Comparison of ENCODE assay signal across 1 cellular context in the genomic region with DNA sequence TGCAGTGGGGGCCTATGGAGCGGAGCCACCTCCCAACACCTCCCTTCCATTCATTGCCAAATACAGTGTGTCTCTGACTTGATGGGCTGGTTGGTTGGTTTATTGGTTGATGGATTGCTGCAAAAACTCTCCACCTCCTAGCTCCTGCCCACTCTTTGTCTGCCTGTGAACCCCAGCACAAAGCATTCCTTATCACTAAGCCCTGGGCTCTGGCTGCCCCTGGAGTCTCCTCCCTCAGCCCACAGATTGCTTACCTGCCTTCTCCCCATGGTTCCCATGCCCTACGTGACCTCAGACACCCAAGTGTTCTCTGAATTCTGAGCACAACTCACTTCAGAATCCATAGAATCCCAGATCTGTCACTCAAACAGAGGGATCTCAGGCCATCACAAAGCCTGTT.
TF ChIP-seq lines count a peak whose summit lies in the region.

No MANE protein-coding gene starts in this region.

TF ChIP-seq in H1, 55 proteins besides CTCF, POLR2A, EP300 and RAD21:
- no peak for TF ChIP-seq CBX8 (IDR thresholded peaks at IDR 0.05; ENCODE audit: borderline replicate concordance, low read depth, low read length)
- TF ChIP-seq POLR2AphosphoS5 (IDR thresholded peaks at IDR 0.05; ENCODE audit: low read depth, low read length), result no peak
- TF ChIP-seq TEAD4 (IDR thresholded peaks at IDR 0.05; ENCODE audit: low read depth, low read length), result no peak
- TF ChIP-seq, protein P1, sequence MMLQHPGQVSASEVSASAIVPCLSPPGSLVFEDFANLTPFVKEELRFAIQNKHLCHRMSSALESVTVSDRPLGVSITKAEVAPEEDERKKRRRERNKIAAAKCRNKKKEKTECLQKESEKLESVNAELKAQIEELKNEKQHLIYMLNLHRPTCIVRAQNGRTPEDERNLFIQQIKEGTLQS (IDR thresholded peaks at IDR 0.05; ENCODE audit: insufficient read depth, low read depth, low read length), result no peak
- TF ChIP-seq NRF1 (IDR thresholded peaks at IDR 0.05; ENCODE audit: low read depth, low read length), result no peak
- no peak for TF ChIP-seq EZH2 (IDR thresholded peaks at IDR 0.05; ENCODE audit: low read depth, low read length, severe bottlenecking)
- TF ChIP-seq EGR1 (IDR thresholded peaks at IDR 0.05; ENCODE audit: borderline replicate concordance, low read depth, low read length), result no peak
- TF ChIP-seq CHD1 (IDR thresholded peaks at IDR 0.05; ENCODE audit: low read depth, low read length), result no peak
- TF ChIP-seq MAX (IDR thresholded peaks at IDR 0.05), result no peak
- no peak for TF ChIP-seq ASH2L (IDR thresholded peaks at IDR 0.05; ENCODE audit: low read length)
- no peak for TF ChIP-seq SAP30 (IDR thresholded peaks at IDR 0.05; ENCODE audit: insufficient read depth, insufficient replicate concordance, low read length)
- no peak for TF ChIP-seq RNF2 (IDR thresholded peaks at IDR 0.05; ENCODE audit: borderline replicate concordance, low read depth, low read length, missing control alignments, poor library complexity, severe bottlenecking)
- no peak for TF ChIP-seq BRCA1 (IDR thresholded peaks at IDR 0.05; ENCODE audit: low read depth, low read length)
- no peak for TF ChIP-seq JUN (IDR thresholded peaks at IDR 0.05; ENCODE audit: low read depth, low read length)
- TF ChIP-seq, protein P2, sequence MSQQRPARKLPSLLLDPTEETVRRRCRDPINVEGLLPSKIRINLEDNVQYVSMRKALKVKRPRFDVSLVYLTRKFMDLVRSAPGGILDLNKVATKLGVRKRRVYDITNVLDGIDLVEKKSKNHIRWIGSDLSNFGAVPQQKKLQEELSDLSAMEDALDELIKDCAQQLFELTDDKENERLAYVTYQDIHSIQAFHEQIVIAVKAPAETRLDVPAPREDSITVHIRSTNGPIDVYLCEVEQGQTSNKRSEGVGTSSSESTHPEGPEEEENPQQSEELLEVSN (IDR thresholded peaks at IDR 0.05), result no peak
- TF ChIP-seq KDM5A (IDR thresholded peaks at IDR 0.05; ENCODE audit: low read length), result no peak
- TF ChIP-seq JUND (IDR thresholded peaks at IDR 0.05; ENCODE audit: low read length), result no peak
- TF ChIP-seq SP1 (IDR thresholded peaks at IDR 0.05; ENCODE audit: low read depth, low read length), result no peak
